In the genomic region with DNA sequence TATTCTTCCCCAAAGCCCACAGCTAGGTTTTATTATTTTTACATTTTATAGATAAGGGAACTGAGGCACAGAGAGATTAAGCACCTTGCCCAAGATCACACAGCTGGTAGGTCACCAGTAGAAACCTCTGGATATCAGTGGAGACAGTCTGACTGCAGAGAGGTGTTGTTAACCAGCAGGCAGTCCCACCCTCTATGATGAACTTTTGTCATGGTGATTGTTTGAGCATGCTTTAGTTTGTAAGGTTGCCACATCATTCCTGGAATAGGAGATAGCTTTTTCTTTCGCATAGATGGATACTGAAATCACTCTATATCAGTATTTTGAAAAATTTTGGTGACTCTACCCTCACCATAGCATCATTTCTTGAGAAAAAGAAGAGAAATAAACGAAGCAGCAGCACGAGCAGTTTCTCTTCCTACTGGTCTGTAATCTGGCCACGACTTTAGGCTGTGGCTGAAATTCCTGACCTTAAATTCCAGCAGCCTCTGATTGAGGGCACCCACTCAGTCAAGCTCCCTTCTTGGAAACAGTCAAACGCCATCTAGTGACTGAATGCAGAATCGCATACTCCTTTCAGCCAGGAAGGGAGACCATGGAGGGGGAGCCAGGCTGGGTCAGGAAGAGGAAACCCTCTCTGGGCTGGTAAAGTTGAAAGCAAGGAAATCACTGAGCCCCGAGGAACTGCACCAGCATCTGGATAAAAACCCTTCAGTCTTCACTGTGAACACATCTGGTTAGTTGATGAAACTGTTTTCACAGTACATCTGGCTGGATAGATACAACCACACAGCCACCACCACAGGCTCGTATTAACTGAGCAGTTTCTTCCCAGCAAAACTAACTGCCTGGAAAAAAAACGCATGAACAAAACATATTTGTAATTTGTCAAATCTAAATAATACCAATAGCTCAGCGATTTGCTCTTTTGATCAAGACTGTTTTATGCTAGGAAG, we compare ENCODE assay signal across 8 cellular contexts.
A peak's percentile ranks its signal among the peaks of the same experiment; 100 is the strongest.
DNase-seq lines count a peak whose midpoint lies in the region; ATAC-seq and TF ChIP-seq lines count a peak whose summit lies in the region.

No MANE protein-coding gene starts in this region.

- no peaks in the 10 kb centered on the region for H3K9me3 ChIP-seq in SK-N-MC (ENCODE audit: low read depth, low read length)
- H3K9me3 ChIP-seq in heart left ventricle: peaks cover 0 to 10% (median 0%) of the 10 kb centered on the region in 12 donors

- H3K27ac Mint-ChIP-seq in activated naive CD8-positive, alpha-beta T cell treated with anti-CD3 and anti-CD28 coated beads for 36 hours: no peak overlapping the region

- H3K4me3 ChIP-seq in SK-N-MC: no peak overlapping the region
- H3K4me3 ChIP-seq in heart left ventricle: no peak overlapping the region

- WGBS in heart left ventricle, 4 donors: 21 to 27% (median 23%) methylated on average over 10 of the region's 10 CpGs

- no peaks in the 10 kb centered on the region for H3K36me3 Mint-ChIP-seq in activated naive CD8-positive, alpha-beta T cell treated with anti-CD3 and anti-CD28 coated beads for 36 hours

- H3K36me3 ChIP-seq in SK-N-MC (ENCODE audit: insufficient read depth, low read length): no peaks in the 10 kb centered on the region
- H3K36me3 ChIP-seq in heart left ventricle: no peaks in the 10 kb centered on the region

- H3K27ac ChIP-seq in SK-N-MC (no peak overlapping the region), heart left ventricle (no peak overlapping the region)

- peaks cover 7% of the 10 kb centered on the region for H3K9me3 Mint-ChIP-seq in activated naive CD8-positive, alpha-beta T cell treated with anti-CD3 and anti-CD28 coated beads for 36 hours

- TF ChIP-seq POLR2A in heart left ventricle (IDR thresholded peaks at IDR 0.05): no peak

- DNase-seq in DMS114 treated with DMSO at 0.1 percent for 48 hours (lab: John Stamatoyannopoulos, UW; ENCODE audit: unreplicated experiment): peak; percentile 25
- peak; percentile 25 for DNase-seq in HuH-7.5 (ENCODE audit: low spot score)
- peak; percentile 5 for DNase-seq in SK-N-MC (ENCODE audit: low read depth, low spot score)
- DNase-seq in activated naive CD8-positive, alpha-beta T cell treated with anti-CD3 and anti-CD28 coated beads for 36 hours: peak; percentile 43
- peak in 4 of 5 donors; percentile 30 to 47 (median 39) for DNase-seq in heart left ventricle
- peak; percentile 28 for DNase-seq in putamen (ENCODE audit: low spot score)

- ATAC-seq in heart left ventricle: peak; percentile 67 to 80 (median 76)
- no peak for ATAC-seq in GM18498 (IDR thresholded peaks at IDR 0.05; ENCODE audit: unreplicated experiment)
- ATAC-seq in GM18520 (IDR thresholded peaks at IDR 0.05; ENCODE audit: unreplicated experiment): no peak

- TF ChIP-seq CTCF in heart left ventricle (IDR thresholded peaks at IDR 0.05): peak; percentile 65 to 87 (median 78)

- H3K4me1 Mint-ChIP-seq in activated naive CD8-positive, alpha-beta T cell treated with anti-CD3 and anti-CD28 coated beads for 36 hours: peaks cover 5% of the 10 kb centered on the region

- H3K4me1 ChIP-seq in heart left ventricle: peaks cover 0 to 7% (median 0%) of the 10 kb centered on the region in 12 donors

- H3K27me3 ChIP-seq in heart left ventricle: no peaks in the 10 kb centered on the region

- H3K27me3 Mint-ChIP-seq in activated naive CD8-positive, alpha-beta T cell treated with anti-CD3 and anti-CD28 coated beads for 36 hours: peaks cover 5% of the 10 kb centered on the region

- H3K4me3 Mint-ChIP-seq in activated naive CD8-positive, alpha-beta T cell treated with anti-CD3 and anti-CD28 coated beads for 36 hours: no peak overlapping the region

- intact Hi-C loops in heart left ventricle (cut with DNase I): loop anchor here in 5 of 10 donors (2.0 to 10.0 kb wide), 7 partner anchors 56 to 984 kb away; a partner anchor contains a TSS

- no peak overlapping the region for H3K9ac ChIP-seq in SK-N-MC (ENCODE audit: insufficient read length)

Comparison
In these comparisons a context has a peak if more than half of its experiments do, and no peak if none do; other contexts are left out.
1. ATAC-seq: peak in heart left ventricle (4 of 4); none in GM18498 (single experiment) and GM18520 (single experiment).
2. Peak in every context shown above with its lines, with median percentiles within 50 percentile points of each other: DNase-seq.